ENCODE assay signal across 8 cellular contexts in genomic region chr6:15491255-15491985, GRCh38.
A peak's percentile ranks its signal among the peaks of the same experiment; 100 is the strongest.
DNase-seq lines count a peak whose midpoint lies in the region; ATAC-seq and TF ChIP-seq lines count a peak whose summit lies in the region.

No MANE protein-coding gene starts in this region.

- peaks cover 22% of the 10 kb centered on the region for H3K36me3 Mint-ChIP-seq in memory B cell

- H3K27me3 Mint-ChIP-seq in memory B cell: no peaks in the 10 kb centered on the region

- H3K9me3 Mint-ChIP-seq in memory B cell: no peaks in the 10 kb centered on the region

- H3K4me3 ChIP-seq in AG09309 (ENCODE audit: control insufficient read depth, low read depth, low read length): no peak overlapping the region

- peaks cover 19% of the 10 kb centered on the region for H3K4me1 Mint-ChIP-seq in memory B cell

- ATAC-seq in GM19035 (IDR thresholded peaks at IDR 0.05; ENCODE audit: unreplicated experiment) (peak; percentile 49), memory B cell (ENCODE audit: low read depth) (peak; percentile 88), GM21786 (IDR thresholded peaks at IDR 0.05; ENCODE audit: unreplicated experiment) (no peak)

- no peak overlapping the region for H3K4me3 Mint-ChIP-seq in memory B cell

- DNase-seq in AG09309 (ENCODE audit: low read depth) (peak; percentile 61), NCI-H526 (lab: John Stamatoyannopoulos, UW) (peak; percentile 6 to 62), memory B cell (ENCODE audit: low spot score in 2 of 2) (peak; percentile 67 to 73)
- peak; percentile 84 for DNase-seq in activated CD8-positive, alpha-beta memory T cell treated with anti-CD3 and anti-CD28 coated beads for 24 hours
- peak; percentile 45 for DNase-seq in effector CD8-positive, alpha-beta T cell (lab: John Stamatoyannopoulos, UW)
- DNase-seq in stimulated activated CD8-positive, alpha-beta memory T cell treated with anti-CD3 and anti-CD28 coated beads, Interleukin-15, amount 100 ng/mL, for 48 hours (ENCODE audit: low read depth in 2 of 2): peak; percentile 24 to 43

- peak; percentile 99 for TF ChIP-seq CTCF in AG09309 (IDR thresholded peaks at IDR 0.05; ENCODE audit: control insufficient read depth, insufficient read depth, low read depth, low read length, missing control alignments)

- H3K27ac Mint-ChIP-seq in memory B cell: peak overlapping the region; percentile 56

Comparison
In these comparisons a context has a peak if more than half of its experiments do, and no peak if none do; other contexts are left out.
1. DNase-seq: peak in every context shown above with its lines; median percentile 84 in activated CD8-positive, alpha-beta memory T cell treated with anti-CD3 and anti-CD28 coated beads for 24 hours; 70 in memory B cell; 61 in AG09309; 45 in effector CD8-positive, alpha-beta T cell; 34 in NCI-H526; 34 in stimulated activated CD8-positive, alpha-beta memory T cell treated with anti-CD3 and anti-CD28 coated beads, Interleukin-15, amount 100 ng/mL, for 48 hours.